ENCODE assay signal across 1 cellular context in the genomic region with DNA sequence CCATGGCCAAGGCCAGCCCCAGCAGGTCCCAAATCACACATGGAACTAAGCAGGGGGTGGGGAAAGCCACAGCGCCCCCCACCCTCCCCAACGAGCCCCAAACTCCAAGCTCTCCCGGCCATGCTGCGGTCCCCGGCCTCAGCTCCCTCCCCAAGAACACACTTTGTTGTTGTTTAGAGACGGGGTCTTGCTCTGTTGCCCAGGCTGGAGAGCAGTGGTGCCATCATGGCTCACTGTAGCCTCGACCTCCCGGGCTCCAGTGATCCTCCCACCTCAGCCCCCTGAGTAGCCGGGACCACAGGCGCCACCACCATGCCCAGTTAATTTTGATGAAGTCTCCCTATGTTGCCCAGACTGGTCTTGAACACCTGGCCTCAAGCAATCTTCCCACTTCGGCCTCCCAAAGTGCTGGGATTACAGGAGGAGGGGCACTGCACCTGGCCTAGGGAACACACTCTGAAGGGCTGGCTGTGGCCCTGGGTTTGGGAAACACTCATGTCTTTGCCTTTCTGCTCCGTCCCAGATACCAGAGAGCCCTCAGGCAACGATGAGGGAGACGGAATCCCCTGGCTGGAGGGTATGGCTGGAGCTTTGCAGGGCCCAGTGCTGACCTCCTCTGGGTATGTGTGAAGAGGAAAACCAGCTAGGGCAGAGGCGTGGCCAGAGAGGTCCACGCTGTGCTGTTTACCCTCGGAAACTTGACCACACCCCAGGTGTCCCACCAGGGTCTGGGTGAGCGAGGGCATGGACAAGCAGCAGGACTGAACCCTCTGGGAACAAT.
TF ChIP-seq lines count a peak whose summit lies in the region.

No MANE protein-coding gene starts in this region.

TF ChIP-seq in HepG2, 621 proteins besides CTCF, POLR2A, EP300 and RAD21:
- no peak for TF ChIP-seq ZNF766 (CRISPR knock-in tag; IDR thresholded peaks at IDR 0.05; ENCODE audit: borderline replicate concordance)
- no peak for TF ChIP-seq DBP (CRISPR knock-in tag; IDR thresholded peaks at IDR 0.05; ENCODE audit: not compliant biosample characterization)
- no peak for TF ChIP-seq ZBTB1 (CRISPR knock-in tag; IDR thresholded peaks at IDR 0.05; ENCODE audit: borderline replicate concordance)
- no peak for TF ChIP-seq CBFB (CRISPR knock-in tag; IDR thresholded peaks at IDR 0.05)
- TF ChIP-seq ZSCAN12 (CRISPR knock-in tag; IDR thresholded peaks at IDR 0.05) = no peak
- no peak for TF ChIP-seq SAP130 (CRISPR knock-in tag; IDR thresholded peaks at IDR 0.05; ENCODE audit: low read depth)
- TF ChIP-seq THYN1 (CRISPR knock-in tag; IDR thresholded peaks at IDR 0.05; ENCODE audit: borderline replicate concordance, low read depth) = no peak
- no peak for TF ChIP-seq EED (CRISPR knock-in tag; IDR thresholded peaks at IDR 0.05)
- no peak for TF ChIP-seq ZNF331 (CRISPR knock-in tag; IDR thresholded peaks at IDR 0.05)
- no peak for TF ChIP-seq POLR2AphosphoS5 (IDR thresholded peaks at IDR 0.05; ENCODE audit: low read depth, low read length)
- no peak for TF ChIP-seq POLR2G (IDR thresholded peaks at IDR 0.05; ENCODE audit: low read depth, low read length)
- no peak for TF ChIP-seq ZNF546 (CRISPR knock-in tag; conservative IDR thresholded peaks at IDR 0.05)
- TF ChIP-seq ZNF317 (CRISPR knock-in tag; IDR thresholded peaks at IDR 0.05) = no peak
- no peak for TF ChIP-seq TCF7L2 (IDR thresholded peaks at IDR 0.05; ENCODE audit: low read depth, low read length)
- TF ChIP-seq ZNF30 (CRISPR knock-in tag; IDR thresholded peaks at IDR 0.05) = no peak
- no peak for TF ChIP-seq MTF2 (CRISPR knock-in tag; IDR thresholded peaks at IDR 0.05; ENCODE audit: borderline replicate concordance)
- no peak for TF ChIP-seq GATAD1 (CRISPR knock-in tag; IDR thresholded peaks at IDR 0.05)
- no peak for TF ChIP-seq ZNF20 (CRISPR knock-in tag; IDR thresholded peaks at IDR 0.05)
- TF ChIP-seq, protein P1, sequence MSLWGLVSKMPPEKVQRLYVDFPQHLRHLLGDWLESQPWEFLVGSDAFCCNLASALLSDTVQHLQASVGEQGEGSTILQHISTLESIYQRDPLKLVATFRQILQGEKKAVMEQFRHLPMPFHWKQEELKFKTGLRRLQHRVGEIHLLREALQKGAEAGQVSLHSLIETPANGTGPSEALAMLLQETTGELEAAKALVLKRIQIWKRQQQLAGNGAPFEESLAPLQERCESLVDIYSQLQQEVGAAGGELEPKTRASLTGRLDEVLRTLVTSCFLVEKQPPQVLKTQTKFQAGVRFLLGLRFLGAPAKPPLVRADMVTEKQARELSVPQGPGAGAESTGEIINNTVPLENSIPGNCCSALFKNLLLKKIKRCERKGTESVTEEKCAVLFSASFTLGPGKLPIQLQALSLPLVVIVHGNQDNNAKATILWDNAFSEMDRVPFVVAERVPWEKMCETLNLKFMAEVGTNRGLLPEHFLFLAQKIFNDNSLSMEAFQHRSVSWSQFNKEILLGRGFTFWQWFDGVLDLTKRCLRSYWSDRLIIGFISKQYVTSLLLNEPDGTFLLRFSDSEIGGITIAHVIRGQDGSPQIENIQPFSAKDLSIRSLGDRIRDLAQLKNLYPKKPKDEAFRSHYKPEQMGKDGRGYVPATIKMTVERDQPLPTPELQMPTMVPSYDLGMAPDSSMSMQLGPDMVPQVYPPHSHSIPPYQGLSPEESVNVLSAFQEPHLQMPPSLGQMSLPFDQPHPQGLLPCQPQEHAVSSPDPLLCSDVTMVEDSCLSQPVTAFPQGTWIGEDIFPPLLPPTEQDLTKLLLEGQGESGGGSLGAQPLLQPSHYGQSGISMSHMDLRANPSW (CRISPR knock-in tag; IDR thresholded peaks at IDR 0.05; ENCODE audit: borderline replicate concordance) = no peak
- TF ChIP-seq BRF2 (CRISPR knock-in tag; IDR thresholded peaks at IDR 0.05) = no peak
TF ChIP-seq in HepG2: peak in this region for 0.
